In the genomic region with DNA sequence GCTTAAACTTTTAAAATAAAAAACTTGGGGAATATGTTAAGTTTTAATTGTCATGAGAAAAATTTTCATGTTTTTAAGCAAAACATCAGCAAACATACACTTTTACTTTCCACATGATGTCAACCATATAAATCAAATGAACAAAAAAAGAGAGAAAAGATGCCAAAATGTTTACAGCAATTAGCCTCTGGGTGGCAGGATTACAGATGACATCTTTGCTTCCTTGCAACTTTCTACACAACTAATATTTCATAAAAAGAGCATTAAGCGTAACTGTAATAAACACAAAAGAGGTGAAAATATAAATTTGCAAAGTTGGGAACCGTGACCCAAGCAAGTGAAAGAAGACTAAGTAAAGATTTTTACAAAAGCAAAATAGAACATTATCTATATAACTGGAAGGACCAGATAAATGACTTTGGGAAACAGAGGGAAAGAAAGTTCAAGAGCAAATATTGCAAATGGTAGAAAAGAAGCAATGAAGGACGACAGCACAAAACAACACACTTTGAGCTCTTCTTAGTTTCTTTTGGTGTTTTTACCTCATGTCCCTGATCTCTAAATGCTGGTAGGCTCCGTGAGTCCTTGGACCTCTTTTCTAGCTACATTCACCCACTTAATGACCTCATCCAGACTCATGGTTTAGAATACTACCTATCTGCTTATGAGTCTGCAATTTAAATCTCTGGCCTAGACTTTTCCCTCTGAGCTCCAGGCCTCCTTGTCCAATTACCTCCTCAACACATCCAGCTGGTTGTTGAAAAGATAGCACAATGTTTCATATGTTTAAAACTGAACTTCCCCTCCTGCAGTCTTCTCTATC, we compare ENCODE assay signal across 9 cellular contexts. TPM values are rescaled to one million over a fixed set of nuclear protein-coding genes. Genes with fewer than 3 reads are reported as not detected.
DNase-seq lines count a peak whose midpoint lies in the region; ATAC-seq and TF ChIP-seq lines count a peak whose summit lies in the region.
"Had no signal": no experiment of that assay in that cellular context is flagged by ENCODE, and none has a peak within 500 bp of the region (broad histone marks: within the 10 kb centered on the region; RNA-seq: fewer than 3 reads in every experiment).

No MANE protein-coding gene starts in this region.

- H3K9me3 ChIP-seq in GM23248 (ENCODE audit: low read depth) (no peaks in the 10 kb centered on the region), adipocyte (ENCODE audit: control insufficient read depth, low read length) (no peaks in the 10 kb centered on the region), lower lobe of right lung (no peaks in the 10 kb centered on the region)
- H3K9me3 ChIP-seq: thoracic aorta had no signal

- H2AFZ ChIP-seq in GM23248, result no peak overlapping the region

- H3K4me2 ChIP-seq in GM23248 (ENCODE audit: unreplicated experiment), result no peak overlapping the region

- H3K4me3 ChIP-seq in GM23248 (no peak overlapping the region), adipocyte (ENCODE audit: low read length) (no peak overlapping the region), lower lobe of right lung (no peak overlapping the region)
- H3K4me3 ChIP-seq: thoracic aorta had no signal

- TF ChIP-seq CTCF in lower lobe of right lung (IDR thresholded peaks at IDR 0.05), result peak; percentile 24

- in situ Hi-C loops in GM23248 (cut with MboI), result no loop called here

- no peaks in the 10 kb centered on the region for H4K20me1 ChIP-seq in GM23248 (ENCODE audit: insufficient read depth)

- H3K4me1 ChIP-seq in GM23248 (ENCODE audit: insufficient read depth) (no peaks in the 10 kb centered on the region), adipocyte (ENCODE audit: control insufficient read depth, insufficient read depth, low read length) (peaks cover 19% of the 10 kb centered on the region), lower lobe of right lung (no peaks in the 10 kb centered on the region)

- H3K9ac ChIP-seq in GM23248 (no peak overlapping the region), adipocyte (ENCODE audit: low read length) (peak overlapping the region; percentile 45)

- H3K27me3 ChIP-seq in GM23248 (replicated peaks; ENCODE audit: insufficient read depth), result no peaks in the 10 kb centered on the region
- H3K27me3 ChIP-seq in adipocyte (replicated peaks; ENCODE audit: control insufficient read depth, insufficient read depth, low read length), result no peaks in the 10 kb centered on the region
- no peaks in the 10 kb centered on the region for H3K27me3 ChIP-seq in lower lobe of right lung (ENCODE audit: low read depth)

- peaks cover 43% of the 10 kb centered on the region for H3K36me3 ChIP-seq in GM23248 (ENCODE audit: low read depth)
- peaks cover 40% of the 10 kb centered on the region for H3K36me3 ChIP-seq in adipocyte (ENCODE audit: control insufficient read depth, insufficient read depth, low read length, severe bottlenecking)
- peaks cover 68% of the 10 kb centered on the region for H3K36me3 ChIP-seq in lower lobe of right lung

- H3K9me2 ChIP-seq in GM23248 (ENCODE audit: insufficient read depth), result no peaks in the 10 kb centered on the region

- intact Hi-C loops in lower lobe of right lung (cut with DNase I), result no loop called here

- ATAC-seq in lower lobe of right lung (no peak), GM19395 (IDR thresholded peaks at IDR 0.05; ENCODE audit: unreplicated experiment) (no peak)

- DNase-seq in AG20443 (ENCODE audit: low spot score) (peak; percentile 26), GM23248 (peak; percentile 60), adipocyte (ENCODE audit: low read depth) (peak; percentile 62), lower lobe of right lung (no peak), GF-D8 (lab: John Stamatoyannopoulos, UW) (no peak), COLO668 (lab: John Stamatoyannopoulos, UW; ENCODE audit: unreplicated experiment) (no peak)
- no peak for DNase-seq in activated CD4-positive, alpha-beta T cell treated with anti-CD3 and anti-CD28 coated beads, Interleukin-2, amount 50 U/mL, for 4 hours

- H3K27ac ChIP-seq in GM23248 (no peak overlapping the region), lower lobe of right lung (no peak overlapping the region)
- H3K27ac ChIP-seq: thoracic aorta had no signal

- peaks cover 20% of the 10 kb centered on the region for H3F3A ChIP-seq in GM23248 (ENCODE audit: insufficient read depth)

- H3K79me2 ChIP-seq in GM23248 (ENCODE audit: insufficient read depth), result peaks cover 35% of the 10 kb centered on the region

- WGBS in GM23248 (ENCODE audit: low coverage in 1 of 2, low lambda C conversion rate in 2 of 2, missing lambda C conversion rate in 2 of 2), 2 experiments, result 80 to 84% methylated on average over 4 of the region's 4 CpGs

RNA-seq across cellular contexts. Expression of a gene that starts 9.4 kb away (rescaled TPM):
- total RNA-seq in GM23248 (2014; rRNA removed; shearing (Covaris generic)), result 46.4 and 56.8 TPM in 2 replicates
- polyA plus RNA-seq in GM23248 (2016; fragmentation: Nextera tagmentation; extraction: Ambion mirVana), result 20.1 and 20.4 TPM in 2 replicates
- total RNA-seq in lower lobe of right lung, result 41.0 TPM

RNA-seq across cellular contexts. Expression of a gene that starts 33.9 kb away (rescaled TPM):
- 61.9 and 62.2 TPM in 2 replicates for total RNA-seq in GM23248 (2014; rRNA removed; shearing (Covaris generic))
- 30.3 and 31.5 TPM in 2 replicates for polyA plus RNA-seq in GM23248 (2016; fragmentation: Nextera tagmentation; extraction: Ambion mirVana)
- total RNA-seq in lower lobe of right lung, result 7.1 TPM

Comparison
In these comparisons a context has a peak if more than half of its experiments do, and no peak if none do; other contexts are left out.
1. DNase-seq: peak in AG20443 (single experiment), GM23248 (single experiment) and adipocyte (single experiment); none in lower lobe of right lung (single experiment), GF-D8 (single experiment), COLO668 (single experiment) and activated CD4-positive, alpha-beta T cell treated with anti-CD3 and anti-CD28 coated beads, Interleukin-2, amount 50 U/mL, for 4 hours (0 of 2).